1 cellular context compared by ENCODE assay signal in the genomic region with DNA sequence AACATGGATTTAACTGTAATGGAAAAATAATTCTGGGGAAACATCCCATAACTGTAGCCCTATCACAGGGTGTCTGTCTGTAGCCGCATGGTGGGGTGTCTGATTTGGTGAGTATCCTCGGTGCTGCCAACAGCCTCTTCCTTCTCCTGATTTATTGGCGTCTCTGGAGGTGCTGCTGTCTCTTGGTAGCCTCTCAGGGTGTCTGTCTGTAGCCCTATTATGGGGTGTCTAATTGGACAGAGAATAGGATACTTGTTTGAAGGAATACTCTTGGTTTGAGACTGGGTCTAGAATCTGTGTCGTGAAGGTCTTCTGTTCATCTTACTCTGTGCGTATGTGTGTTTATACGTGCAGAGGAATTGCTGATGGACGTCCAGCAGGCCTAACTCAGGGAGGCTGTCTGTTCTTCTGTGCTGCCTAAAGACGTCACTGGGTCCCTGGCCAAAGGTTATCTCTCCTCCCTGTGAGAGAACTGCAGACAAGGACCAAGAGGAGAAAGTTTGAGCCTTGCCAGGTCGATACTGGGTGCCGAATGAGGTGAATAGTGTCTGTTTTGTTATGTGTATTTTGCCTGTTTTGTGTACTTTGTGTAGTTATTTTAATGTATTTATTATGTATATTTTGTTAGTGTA.
TF ChIP-seq lines count a peak whose summit lies in the region.

No MANE protein-coding gene starts in this region.

TF ChIP-seq in K562, 482 proteins besides CTCF, POLR2A, EP300 and RAD21:
- TF ChIP-seq, protein P1, sequence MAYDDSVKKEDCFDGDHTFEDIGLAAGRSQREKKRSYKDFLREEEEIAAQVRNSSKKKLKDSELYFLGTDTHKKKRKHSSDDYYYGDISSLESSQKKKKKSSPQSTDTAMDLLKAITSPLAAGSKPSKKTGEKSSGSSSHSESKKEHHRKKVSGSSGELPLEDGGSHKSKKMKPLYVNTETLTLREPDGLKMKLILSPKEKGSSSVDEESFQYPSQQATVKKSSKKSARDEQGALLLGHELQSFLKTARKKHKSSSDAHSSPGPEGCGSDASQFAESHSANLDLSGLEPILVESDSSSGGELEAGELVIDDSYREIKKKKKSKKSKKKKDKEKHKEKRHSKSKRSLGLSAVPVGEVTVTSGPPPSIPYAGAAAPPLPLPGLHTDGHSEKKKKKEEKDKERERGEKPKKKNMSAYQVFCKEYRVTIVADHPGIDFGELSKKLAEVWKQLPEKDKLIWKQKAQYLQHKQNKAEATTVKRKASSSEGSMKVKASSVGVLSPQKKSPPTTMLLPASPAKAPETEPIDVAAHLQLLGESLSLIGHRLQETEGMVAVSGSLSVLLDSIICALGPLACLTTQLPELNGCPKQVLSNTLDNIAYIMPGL (CRISPR knock-in tag; IDR thresholded peaks at IDR 0.05): no peak
- no peak for TF ChIP-seq SP2 (IDR thresholded peaks at IDR 0.05; ENCODE audit: extremely low read depth, low read depth, low read length, poor library complexity, severe bottlenecking)
- TF ChIP-seq NR2C2 (CRISPR knock-in tag; IDR thresholded peaks at IDR 0.05): no peak
- TF ChIP-seq NR2C2 (tag; IDR thresholded peaks at IDR 0.05): peak; percentile 23; the same call in 1 of the 2 replicates
- TF ChIP-seq SMAD2 (IDR thresholded peaks at IDR 0.05; ENCODE audit: low read depth, low read length): no peak
- TF ChIP-seq, protein P2, sequence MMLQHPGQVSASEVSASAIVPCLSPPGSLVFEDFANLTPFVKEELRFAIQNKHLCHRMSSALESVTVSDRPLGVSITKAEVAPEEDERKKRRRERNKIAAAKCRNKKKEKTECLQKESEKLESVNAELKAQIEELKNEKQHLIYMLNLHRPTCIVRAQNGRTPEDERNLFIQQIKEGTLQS (IDR thresholded peaks at IDR 0.05): no peak
- TF ChIP-seq, protein P2 (CRISPR knock-in tag; conservative IDR thresholded peaks at IDR 0.05): no peak
- no peak for TF ChIP-seq NUFIP1 (IDR thresholded peaks at IDR 0.05; ENCODE audit: partially characterized antibody)
- 0 out of 2 replicates have a peak, but pooled peaks have one; percentile 17 for TF ChIP-seq CREM (IDR thresholded peaks at IDR 0.05; ENCODE audit: low read depth)
- TF ChIP-seq ARID2 (IDR thresholded peaks at IDR 0.05): no peak
- TF ChIP-seq ZBTB1 (CRISPR knock-in tag; IDR thresholded peaks at IDR 0.05; ENCODE audit: borderline replicate concordance, low read depth): no peak
